ENCODE assay signal across 9 cellular contexts in genomic region chr15:91291673-91292072, GRCh38.
DNase-seq lines count a peak whose midpoint lies in the region; ATAC-seq and TF ChIP-seq lines count a peak whose summit lies in the region.
"Had no signal": no experiment of that assay in that cellular context is flagged by ENCODE, and none has a peak within 500 bp of the region (broad histone marks: within the 10 kb centered on the region; RNA-seq: fewer than 3 reads in every experiment).

No MANE protein-coding gene starts in this region.

- ATAC-seq in GM23338 (peak; percentile 84), GM21367 (IDR thresholded peaks at IDR 0.05; ENCODE audit: unreplicated experiment) (no peak)
- ATAC-seq: body of pancreas had no signal

- no peak for TF ChIP-seq CTCF in GM23338 (conservative IDR thresholded peaks at IDR 0.05; ENCODE audit: low read depth in 2 of 2)

- H3K36me3 Mint-ChIP-seq in GM23338 (ENCODE audit: low read depth), result peaks cover 2% of the 10 kb centered on the region; the same call in 1 of the 3 replicates
- no peaks in the 10 kb centered on the region for H3K36me3 Mint-ChIP-seq in activated CD4-positive, alpha-beta T cell treated with anti-CD3 and anti-CD28 coated beads, Interleukin-2, amount 10 ng/mL, durations not matched to agents 7 days and 5 days (ENCODE audit: low read depth)

- no peaks in the 10 kb centered on the region for H3F3A ChIP-seq in GM23338 (replicated peaks; ENCODE audit: low read depth)

- H3K4me2 ChIP-seq in GM23338, result no peak overlapping the region

- POLR2A ChIA-PET in activated CD4-positive, alpha-beta T cell treated with anti-CD3 and anti-CD28 coated beads, Interleukin-2, amount 10 ng/mL, durations not matched to agents 7 days and 5 days (lab: Charles Lee), result no interaction called here

- H3K27me3 Mint-ChIP-seq in GM23338 (ENCODE audit: insufficient read depth, low read depth, poor library complexity), result peaks cover 3% of the 10 kb centered on the region
- peaks cover 13% of the 10 kb centered on the region for H3K27me3 Mint-ChIP-seq in activated CD4-positive, alpha-beta T cell treated with anti-CD3 and anti-CD28 coated beads, Interleukin-2, amount 10 ng/mL, durations not matched to agents 7 days and 5 days

- CTCF ChIA-PET in activated CD4-positive, alpha-beta T cell treated with anti-CD3 and anti-CD28 coated beads, Interleukin-2, amount 10 ng/mL, durations not matched to agents 7 days and 5 days (lab: Charles Lee), result no interaction called here

- H3K4me3 Mint-ChIP-seq in GM23338, result no peak overlapping the region
- no peak overlapping the region for H3K4me3 Mint-ChIP-seq in activated CD4-positive, alpha-beta T cell treated with anti-CD3 and anti-CD28 coated beads, Interleukin-2, amount 10 ng/mL, durations not matched to agents 7 days and 5 days

- no peaks in the 10 kb centered on the region for H3K27me3 ChIP-seq in GM23338 (ENCODE audit: insufficient read depth)
- H3K27me3 ChIP-seq: body of pancreas had no signal

- peak; percentile 10 for DNase-seq in ELR (ENCODE audit: low read depth)
- DNase-seq in GM23338 (ENCODE audit: low spot score), result peak; percentile 67
- DNase-seq in NOMO-1 treated with DMSO at 0.1 percent for 48 hours (lab: John Stamatoyannopoulos, UW; ENCODE audit: unreplicated experiment), result peak; percentile 76
- DNase-seq in hepatic stellate cell (ENCODE audit: low spot score), result peak; percentile 12
- DNase-seq in NCI-H146 treated with DMSO at 0.1 percent for 48 hours (lab: John Stamatoyannopoulos, UW; ENCODE audit: unreplicated experiment), result no peak
- no peak for DNase-seq in SKM-1 (lab: John Stamatoyannopoulos, UW; ENCODE audit: unreplicated experiment)
- DNase-seq in activated CD4-positive, alpha-beta T cell treated with anti-CD3 and anti-CD28 coated beads, Interleukin-2, amount 10 ng/mL, durations not matched to agents 7 days and 5 days, result no peak

- H3K27ac Mint-ChIP-seq in GM23338, result no peak overlapping the region
- H3K27ac Mint-ChIP-seq in activated CD4-positive, alpha-beta T cell treated with anti-CD3 and anti-CD28 coated beads, Interleukin-2, amount 10 ng/mL, durations not matched to agents 7 days and 5 days, result no peak overlapping the region

- peaks cover 4% of the 10 kb centered on the region; the same call in 1 of the 3 replicates for H3K4me1 Mint-ChIP-seq in GM23338
- no peaks in the 10 kb centered on the region for H3K4me1 Mint-ChIP-seq in activated CD4-positive, alpha-beta T cell treated with anti-CD3 and anti-CD28 coated beads, Interleukin-2, amount 10 ng/mL, durations not matched to agents 7 days and 5 days

- peaks cover 5% of the 10 kb centered on the region for H3K9me3 Mint-ChIP-seq in GM23338
- H3K9me3 Mint-ChIP-seq in activated CD4-positive, alpha-beta T cell treated with anti-CD3 and anti-CD28 coated beads, Interleukin-2, amount 10 ng/mL, durations not matched to agents 7 days and 5 days, result no peaks in the 10 kb centered on the region

- H2AFZ ChIP-seq in GM23338, result peak overlapping the region; percentile 23; the same call in 1 of the 2 replicates

- no peaks in the 10 kb centered on the region for H3K4me1 ChIP-seq in GM23338 (ENCODE audit: insufficient read depth)
- H3K4me1 ChIP-seq: body of pancreas had no signal

- H3K9me2 ChIP-seq in GM23338 (ENCODE audit: insufficient read depth), result no peaks in the 10 kb centered on the region

- no peak overlapping the region for H3K27ac ChIP-seq in GM23338 (ENCODE audit: low read depth)
- H3K27ac ChIP-seq: body of pancreas had no signal

- no peaks in the 10 kb centered on the region for H3K36me3 ChIP-seq in GM23338 (ENCODE audit: insufficient read depth)

- H4K20me1 ChIP-seq in GM23338 (replicated peaks; ENCODE audit: insufficient read depth), result no peaks in the 10 kb centered on the region

- H3K4me3 ChIP-seq in GM23338, result no peak overlapping the region
- H3K4me3 ChIP-seq: body of pancreas had no signal

- H3K79me2 ChIP-seq in GM23338 (replicated peaks; ENCODE audit: insufficient read depth), result no peaks in the 10 kb centered on the region

TF ChIP-seq in GM23338, 12 proteins besides CTCF, POLR2A, EP300 and RAD21:
- TF ChIP-seq ZNF114 (CRISPR knock-in tag; IDR thresholded peaks at IDR 0.05) (no peak), ETS1 (IDR thresholded peaks at IDR 0.05) (peak; percentile 58)

Comparison
In these comparisons a context has a peak if more than half of its experiments do, and no peak if none do; other contexts are left out.
1. DNase-seq: peak in ELR (single experiment), GM23338 (single experiment), NOMO-1 treated with DMSO at 0.1 percent for 48 hours (single experiment) and hepatic stellate cell (single experiment); none in NCI-H146 treated with DMSO at 0.1 percent for 48 hours (single experiment), SKM-1 (single experiment) and activated CD4-positive, alpha-beta T cell treated with anti-CD3 and anti-CD28 coated beads, Interleukin-2, amount 10 ng/mL, durations not matched to agents 7 days and 5 days (single experiment).